Comparison of ENCODE assay signal across 25 cellular contexts in genomic region chr16:563072-563644, GRCh38. TPM values are rescaled to one million over a fixed set of nuclear protein-coding genes. Genes with fewer than 3 reads are reported as not detected.
"Had no signal": no experiment of that assay in that cellular context is flagged by ENCODE, and none has a peak within 500 bp of the region (broad histone marks: within the 10 kb centered on the region; RNA-seq: fewer than 3 reads in every experiment).

No MANE protein-coding gene starts in this region.

- H3K36me3 Mint-ChIP-seq: activated naive CD4-positive, alpha-beta T cell treated with anti-CD3 and anti-CD28 coated beads, Interleukin-2, amount 10 ng/mL, durations not matched to agents 7 days and 5 days; activated naive CD8-positive, alpha-beta T cell treated with anti-CD3 and anti-CD28 coated beads for 36 hours had no signal

- DNase-seq: activated CD4-positive, alpha-beta T cell treated with anti-CD3 and anti-CD28 coated beads for 4 hours; activated CD8-positive, alpha-beta memory T cell treated with anti-CD3 and anti-CD28 coated beads, Interleukin-2, amount 50 U/mL, for 4 hours; activated CD8-positive, alpha-beta T cell treated with anti-CD3 and anti-CD28 coated beads for 36 hours; activated gamma-delta T cell treated with Interleukin-2 at 50 U/mL for 16 hours; activated naive CD4-positive, alpha-beta T cell treated with anti-CD3 and anti-CD28 coated beads, Interleukin-2, amount 10 ng/mL, durations not matched to agents 7 days and 5 days; activated naive CD8-positive, alpha-beta T cell treated with anti-CD3 and anti-CD28 coated beads for 36 hours; activated T-cell treated with anti-CD3 and anti-CD28 coated beads, Interleukin-2, amount 50 U/mL, for 72 hours; anterior cingulate cortex; cerebellar nuclear complex; NCI-H1092 treated with DMSO at 0.1 percent for 48 hours; NCI-H1417 treated with DMSO at 0.1 percent for 48 hours; NCI-H1694; NCI-H2029; NCI-H446; NCI-H524; NCI-H82; Peyer's patch; SHP77 had no signal

- H3K4me3 Mint-ChIP-seq: activated CD8-positive, alpha-beta T cell treated with anti-CD3 and anti-CD28 coated beads for 36 hours; activated naive CD4-positive, alpha-beta T cell treated with anti-CD3 and anti-CD28 coated beads, Interleukin-2, amount 10 ng/mL, durations not matched to agents 7 days and 5 days; activated naive CD8-positive, alpha-beta T cell treated with anti-CD3 and anti-CD28 coated beads for 36 hours; activated T-cell treated with anti-CD3 and anti-CD28 coated beads, Interleukin-2, amount 50 U/mL, for 72 hours; T-helper 1 cell treated with Interleukin-12 subunit alpha and Interleukin-12 subunit beta and Interleukin-4 antibody, amounts not matched to agents 30 μg/mL and 1 μg/mL, for 36 hours had no signal

- H3K9me3 Mint-ChIP-seq: activated CD8-positive, alpha-beta T cell treated with anti-CD3 and anti-CD28 coated beads for 36 hours; activated naive CD4-positive, alpha-beta T cell treated with anti-CD3 and anti-CD28 coated beads, Interleukin-2, amount 10 ng/mL, durations not matched to agents 7 days and 5 days; activated naive CD8-positive, alpha-beta T cell treated with anti-CD3 and anti-CD28 coated beads for 36 hours; activated T-cell treated with anti-CD3 and anti-CD28 coated beads, Interleukin-2, amount 50 U/mL, for 72 hours; activated T-helper 2 cell treated with anti-CD3 and anti-CD28 coated beads, Interferon-gamma antibody, Interleukin-2, Interleukin-4, amounts not matched to agents 10 μg/mL and 5 μg/mL and 100 μg/mL, durations not matched to agents 14 hours and 24 hours and 36 hours; T-helper 1 cell treated with Interleukin-12 subunit alpha and Interleukin-12 subunit beta and Interleukin-4 antibody, amounts not matched to agents 30 μg/mL and 1 μg/mL, for 36 hours had no signal

- H3K36me3 ChIP-seq: Peyer's patch had no signal

- ATAC-seq: activated CD4-positive, CD25-positive, alpha-beta regulatory T cell treated with anti-CD3 and anti-CD28 coated beads, Interleukin-2, amount 50 U/mL, for 24 hours; activated CD8-positive, alpha-beta T cell treated with anti-CD3 and anti-CD28 coated beads for 36 hours; activated T-cell treated with anti-CD3 and anti-CD28 coated beads, Interleukin-2, amount 50 U/mL, for 72 hours had no signal

- H3K27ac ChIP-seq: Peyer's patch had no signal

- FAIRE-seq: colon had no signal

- H3K27ac Mint-ChIP-seq: activated CD8-positive, alpha-beta T cell treated with anti-CD3 and anti-CD28 coated beads for 36 hours; activated naive CD4-positive, alpha-beta T cell treated with anti-CD3 and anti-CD28 coated beads, Interleukin-2, amount 10 ng/mL, durations not matched to agents 7 days and 5 days; activated naive CD8-positive, alpha-beta T cell treated with anti-CD3 and anti-CD28 coated beads for 36 hours; activated T-cell treated with anti-CD3 and anti-CD28 coated beads, Interleukin-2, amount 50 U/mL, for 72 hours; activated T-helper 2 cell treated with anti-CD3 and anti-CD28 coated beads, Interferon-gamma antibody, Interleukin-2, Interleukin-4, amounts not matched to agents 10 μg/mL and 5 μg/mL and 100 μg/mL, durations not matched to agents 14 hours and 24 hours and 36 hours; T-helper 1 cell treated with Interleukin-12 subunit alpha and Interleukin-12 subunit beta and Interleukin-4 antibody, amounts not matched to agents 30 μg/mL and 1 μg/mL, for 36 hours had no signal

- H3K9me3 ChIP-seq: Peyer's patch had no signal

- H3K4me3 ChIP-seq: Peyer's patch had no signal

RNA-seq across cellular contexts. Expression of gene PRR35, which starts 3.0 kb away (rescaled TPM):
- total RNA-seq: activated CD8-positive, alpha-beta T cell treated with anti-CD3 and anti-CD28 coated beads for 36 hours; activated naive CD8-positive, alpha-beta T cell treated with anti-CD3 and anti-CD28 coated beads for 36 hours; activated T-helper 2 cell treated with anti-CD3 and anti-CD28 coated beads, Interferon-gamma antibody, Interleukin-2, Interleukin-4, amounts not matched to agents 10 μg/mL and 5 μg/mL and 100 μg/mL, durations not matched to agents 14 hours and 24 hours and 36 hours; cardiac septum; MCF 10A; Peyer's patch; SK-MEL-5 had no signal

RNA-seq across cellular contexts. Expression of gene NHLRC4, which starts 3.6 kb away (rescaled TPM):
- total RNA-seq: MCF 10A had no signal
